Comparison of ENCODE assay signal across 26 cellular contexts in genomic region chr16:51131619-51132018, GRCh38. TPM values are rescaled to one million over a fixed set of nuclear protein-coding genes. Genes with fewer than 3 reads are reported as not detected.
"Had no signal": no experiment of that assay in that cellular context is flagged by ENCODE, and none has a peak within 500 bp of the region (broad histone marks: within the 10 kb centered on the region; RNA-seq: fewer than 3 reads in every experiment).

No MANE protein-coding gene starts in this region.

- DNase-seq: dermis blood vessel endothelial cell; effector memory CD4-positive, alpha-beta T cell; erythroblast; esophagus squamous epithelium; foreskin melanocyte; glutamatergic neuron; heart right ventricle; hippocampal formation; left cardiac atrium; left ventricle myocardium superior; midbrain; naive thymus-derived CD8-positive, alpha-beta T cell; occipital lobe; ovary; psoas muscle; right cardiac atrium; stimulated activated CD4-positive, alpha-beta T cell treated with anti-CD3 and anti-CD28 coated beads, Interleukin-15, amount 100 ng/mL, for 24 hours; stimulated activated CD4-positive, alpha-beta T cell treated with anti-CD3 and anti-CD28 coated beads, Interleukin-2, amount 100 ng/mL, for 48 hours; stimulated activated naive B cell treated with anti-CD40 and anti-IgM and Interleukin-4, amounts not matched to agents 10 μg/mL and 1 μg/mL and 100 μg/mL, for 72 hours; transverse colon had no signal

- H3K9me3 ChIP-seq: esophagus squamous epithelium, heart right ventricle, ovary, psoas muscle, thoracic aorta, transverse colon had no signal

- H3K4me3 ChIP-seq: coronary artery, esophagus squamous epithelium, heart right ventricle, lung, ovary, psoas muscle, skin epidermis, thoracic aorta, transverse colon had no signal

- H3K27ac ChIP-seq: coronary artery, esophagus squamous epithelium, heart right ventricle, ovary, psoas muscle, skin epidermis, thoracic aorta, transverse colon had no signal

- H3K27me3 ChIP-seq: ovary had no signal

- ATAC-seq: left ventricle myocardium superior; naive thymus-derived CD8-positive, alpha-beta T cell; psoas muscle; stimulated activated naive B cell treated with anti-CD40 and anti-IgM and Interleukin-4, amounts not matched to agents 10 μg/mL and 1 μg/mL and 100 μg/mL, for 72 hours had no signal

- FAIRE-seq: islet of Langerhans had no signal

- H3K36me3 ChIP-seq: esophagus squamous epithelium, heart right ventricle, ovary, thoracic aorta, transverse colon had no signal

- H3K4me1 ChIP-seq: psoas muscle, transverse colon had no signal

RNA-seq across cellular contexts. Expression of gene SALL1, which starts 19.5 kb away (rescaled TPM):
- total RNA-seq: left ventricle myocardium superior; myocyte; naive thymus-derived CD8-positive, alpha-beta T cell; psoas muscle; thoracic aorta had no signal
- polyA plus RNA-seq: lung; naive thymus-derived CD8-positive, alpha-beta T cell; psoas muscle had no signal
